ENCODE assay signal across 9 cellular contexts in genomic region chr2:64866797-64867196, GRCh38.
DNase-seq lines count a peak whose midpoint lies in the region; ATAC-seq lines count a peak whose summit lies in the region.
"Had no signal": no experiment of that assay in that cellular context is flagged by ENCODE, and none has a peak within 500 bp of the region (broad histone marks: within the 10 kb centered on the region; RNA-seq: fewer than 3 reads in every experiment).

No MANE protein-coding gene starts in this region.

- no peaks in the 10 kb centered on the region for H3K36me3 ChIP-seq in CD4-positive, CD25-positive, alpha-beta regulatory T cell (ENCODE audit: control insufficient read depth, insufficient read depth, low read length)
- H3K36me3 ChIP-seq in neuronal stem cell (replicated peaks in 1 of 2; ENCODE audit: control insufficient read depth in 2 of 2, insufficient read depth in 2 of 2, low read length in 2 of 2), result no peaks in the 10 kb centered on the region

- no peak overlapping the region for H2AFZ ChIP-seq in neuronal stem cell (ENCODE audit: low read length)

- H3K27ac ChIP-seq in CD4-positive, CD25-positive, alpha-beta regulatory T cell (ENCODE audit: insufficient read depth, low read length, poor library complexity, severe bottlenecking), result no peak overlapping the region
- H3K27ac ChIP-seq in neuronal stem cell (replicated peaks; ENCODE audit: low read length), result no peak overlapping the region

- H4K8ac ChIP-seq in neuronal stem cell (ENCODE audit: low read depth, low read length), result no peak overlapping the region

- peaks cover 12% of the 10 kb centered on the region for H3K4me1 ChIP-seq in CD4-positive, CD25-positive, alpha-beta regulatory T cell (ENCODE audit: control insufficient read depth, insufficient read depth, low read length, poor library complexity, severe bottlenecking)
- H3K4me1 ChIP-seq in neuronal stem cell (ENCODE audit: control insufficient read depth in 2 of 2, insufficient read depth in 1 of 2, low read depth in 1 of 2, low read length in 2 of 2), result peaks cover 7 to 12% of the 10 kb centered on the region in 2 donors

- H3K4me3 ChIP-seq in CD4-positive, CD25-positive, alpha-beta regulatory T cell (ENCODE audit: low read depth, low read length), result no peak overlapping the region
- no peak overlapping the region for H3K4me3 ChIP-seq in neuronal stem cell (ENCODE audit: low read length in 2 of 2)
- H3K4me3 ChIP-seq: GM12878 had no signal

- no peaks in the 10 kb centered on the region for H3K9me3 Mint-ChIP-seq in CD4-positive, CD25-positive, alpha-beta regulatory T cell
- no peaks in the 10 kb centered on the region for H3K9me3 Mint-ChIP-seq in effector memory CD8-positive, alpha-beta T cell

- no CpG with 5 or more reads among the region's 8 CpGs for whole genome bisulfite sequencing in neuronal stem cell (ENCODE audit: extremely low coverage in 2 of 2, insufficient read length in 2 of 2, insufficient replicate concordance in 1 of 2), 2 donors

- no peak for ATAC-seq in CD4-positive, CD25-positive, alpha-beta regulatory T cell (ENCODE audit: low read depth in 2 of 2)
- no peak for ATAC-seq in effector memory CD8-positive, alpha-beta T cell (replicated peaks)
- ATAC-seq: GM12878 had no signal

- H2BK5ac ChIP-seq in neuronal stem cell (ENCODE audit: low read length), result peak overlapping the region; percentile 1

- no peak overlapping the region for H3K14ac ChIP-seq in neuronal stem cell (ENCODE audit: low read length)

- H3K18ac ChIP-seq in neuronal stem cell (ENCODE audit: low read length), result peak overlapping the region; percentile 46

- no peaks in the 10 kb centered on the region for H3K79me1 ChIP-seq in neuronal stem cell (ENCODE audit: low read depth, low read length)

- no peaks in the 10 kb centered on the region for H3K36me3 Mint-ChIP-seq in CD4-positive, CD25-positive, alpha-beta regulatory T cell
- H3K36me3 Mint-ChIP-seq in effector memory CD8-positive, alpha-beta T cell (ENCODE audit: insufficient read depth), result peaks cover 7% of the 10 kb centered on the region

- peak overlapping the region in 1 of 3 donors; percentile 32 for H3K27ac Mint-ChIP-seq in CD4-positive, CD25-positive, alpha-beta regulatory T cell
- H3K27ac Mint-ChIP-seq in effector memory CD8-positive, alpha-beta T cell, result peak overlapping the region in 1 of 2 donors; percentile 66

- H2BK12ac ChIP-seq in neuronal stem cell (ENCODE audit: low read length), result peak overlapping the region; percentile 3

- no peak overlapping the region for H4K91ac ChIP-seq in neuronal stem cell (ENCODE audit: low read depth, low read length, poor library complexity)

- H3K9me3 ChIP-seq in CD4-positive, CD25-positive, alpha-beta regulatory T cell (ENCODE audit: control insufficient read depth in 2 of 2, low read length in 2 of 2), result no peaks in the 10 kb centered on the region
- H3K9me3 ChIP-seq in neuronal stem cell (replicated peaks in 1 of 2; ENCODE audit: control insufficient read depth in 2 of 2, insufficient read depth in 1 of 2, low read depth in 1 of 2, low read length in 2 of 2), result peaks cover 3 to 7% of the 10 kb centered on the region in 2 donors

- no peak overlapping the region for H2BK120ac ChIP-seq in neuronal stem cell (ENCODE audit: low read depth, low read length)

- H3K27me3 Mint-ChIP-seq in CD4-positive, CD25-positive, alpha-beta regulatory T cell, result peaks cover 13% of the 10 kb centered on the region
- H3K27me3 Mint-ChIP-seq in effector memory CD8-positive, alpha-beta T cell, result peaks cover 10 to 27% of the 10 kb centered on the region in 2 donors

- peak overlapping the region in 3 of 4 donors; percentile 74 to 78 (median 75) for H3K4me3 Mint-ChIP-seq in CD4-positive, CD25-positive, alpha-beta regulatory T cell
- peak overlapping the region; percentile 33 to 50 for H3K4me3 Mint-ChIP-seq in effector memory CD8-positive, alpha-beta T cell

- H3K4me2 ChIP-seq in neuronal stem cell (ENCODE audit: insufficient read depth, low read length, poor library complexity, severe bottlenecking), result no peak overlapping the region

- H3K4me1 Mint-ChIP-seq in CD4-positive, CD25-positive, alpha-beta regulatory T cell, result peaks cover 0 to 4% (median 0%) of the 10 kb centered on the region in 4 donors
- no peaks in the 10 kb centered on the region for H3K4me1 Mint-ChIP-seq in effector memory CD8-positive, alpha-beta T cell (ENCODE audit: low read depth in 2 of 2)

- peaks cover 2% of the 10 kb centered on the region for H3K27me3 ChIP-seq in CD4-positive, CD25-positive, alpha-beta regulatory T cell (ENCODE audit: control insufficient read depth, insufficient read depth, low read length)
- peaks cover 0 to 3% (median 0%) of the 10 kb centered on the region in 3 experiments for H3K27me3 ChIP-seq in neuronal stem cell (ENCODE audit: control insufficient read depth in 3 of 3, insufficient read depth in 3 of 3, low read depth in 1 of 3, low read length in 3 of 3)

- no peak overlapping the region for H3K4ac ChIP-seq in neuronal stem cell (ENCODE audit: low read length)

- no peak overlapping the region for H2BK15ac ChIP-seq in neuronal stem cell (ENCODE audit: low read length)

- no peak overlapping the region for H3K9ac ChIP-seq in neuronal stem cell (ENCODE audit: low read depth, low read length, poor library complexity)

- no peak overlapping the region for H2AK5ac ChIP-seq in neuronal stem cell (ENCODE audit: low read depth, low read length)

- DNase-seq in CD4-positive, CD25-positive, alpha-beta regulatory T cell, result no peak
- DNase-seq in NCI-H2029 treated with DMSO at 0.1 percent for 48 hours (lab: John Stamatoyannopoulos, UW), result peak; percentile 48
- DNase-seq in effector memory CD8-positive, alpha-beta T cell, result no peak
- DNase-seq in neuronal stem cell (ENCODE audit: low spot score), result no peak
- DNase-seq in activated CD8-positive, alpha-beta memory T cell treated with anti-CD3 and anti-CD28 coated beads, Interleukin-2, amount 50 U/mL, for 4 hours, result no peak
- no peak for DNase-seq in NCI-H345 (lab: John Stamatoyannopoulos, UW)
- no peak for DNase-seq in activated naive CD4-positive, alpha-beta T cell treated with anti-CD3 and anti-CD28 coated beads, Interleukin-2, amount 50 U/mL, for 16 hours
- no peak for DNase-seq in NCI-H2227 treated with DMSO at 0.1 percent for 48 hours (lab: John Stamatoyannopoulos, UW)

- H3K23ac ChIP-seq in neuronal stem cell (ENCODE audit: low read depth, low read length, poor library complexity), result no peak overlapping the region
